In genomic region chr14:34475163-34475562, GRCh38 we compare ENCODE assay signal across 34 cellular contexts.
"Had no signal": no experiment of that assay in that cellular context is flagged by ENCODE, and none has a peak within 500 bp of the region (broad histone marks: within the 10 kb centered on the region; RNA-seq: fewer than 3 reads in every experiment).

No MANE protein-coding gene starts in this region.

- H3K4me3 ChIP-seq: adrenal gland, ascending aorta, body of pancreas, breast epithelium, cardiac muscle cell had no signal

- DNase-seq: activated effector memory CD4-positive, alpha-beta T cell treated with anti-CD3 and anti-CD28 coated beads, Interleukin-2, amount 50 U/mL, for 16 hours; activated effector memory CD4-positive, alpha-beta T cell treated with Interleukin-2 at 50 U/mL for 16 hours; activated gamma-delta T cell; activated gamma-delta T cell treated with Interleukin-2 at 50 U/mL for 16 hours; activated naive CD4-positive, alpha-beta T cell; activated naive CD4-positive, alpha-beta T cell treated with anti-CD3 and anti-CD28 coated beads for 36 hours; activated naive CD4-positive, alpha-beta T cell treated with anti-CD3 and anti-CD28 coated beads, Interleukin-2, amount 10 ng/mL, durations not matched to agents 7 days and 5 days; activated naive CD4-positive, alpha-beta T cell treated with anti-CD3 and anti-CD28 coated beads, Interleukin-2, amount 50 U/mL, for 16 hours; activated naive CD4-positive, alpha-beta T cell treated with Interleukin-2 at 50 U/mL for 16 hours; activated naive CD8-positive, alpha-beta T cell treated with anti-CD3 and anti-CD28 coated beads for 36 hours; activated naive CD8-positive, alpha-beta T cell treated with anti-CD3 and anti-CD28 coated beads, Interleukin-2, amount 10 ng/mL, durations not matched to agents 7 days and 5 days; activated naive CD8-positive, alpha-beta T cell treated with anti-CD3 and anti-CD28 coated beads, Interleukin-2, amount 50 U/mL, for 24 hours; activated T-cell treated with anti-CD3 and anti-CD28 coated beads, Interleukin-2, amount 50 U/mL, for 1 hour; activated T-cell treated with anti-CD3 and anti-CD28 coated beads, Interleukin-2, amount 50 U/mL, for 24 hours; activated T-cell treated with anti-CD3 and anti-CD28 coated beads, Interleukin-2, amount 50 U/mL, for 4 hours; activated T-cell treated with anti-CD3 and anti-CD28 coated beads, Interleukin-2, amount 50 U/mL, for 48 hours; activated T-cell treated with anti-CD3 and anti-CD28 coated beads, Interleukin-2, amount 50 U/mL, for 72 hours; amniotic stem cell; amygdala; anterior cingulate cortex; aorta; body of pancreas; brain microvascular endothelial cell; caudate nucleus; central memory CD4-positive, alpha-beta T cell; cerebellar nuclear complex had no signal

- H3K9me3 ChIP-seq: adrenal gland, ascending aorta, body of pancreas, breast epithelium had no signal

- H3K4me1 ChIP-seq: adrenal gland, ascending aorta, body of pancreas, breast epithelium had no signal

- ATAC-seq: activated naive CD4-positive, alpha-beta T cell treated with anti-CD3 and anti-CD28 coated beads, Interleukin-2, amount 50 U/mL, for 72 hours; activated naive CD8-positive, alpha-beta T cell treated with anti-CD3 and anti-CD28 coated beads, Interleukin-2, amount 50 U/mL, for 24 hours; activated T-cell treated with anti-CD3 and anti-CD28 coated beads, Interleukin-2, amount 50 U/mL, for 4 hours; activated T-cell treated with anti-CD3 and anti-CD28 coated beads, Interleukin-2, amount 50 U/mL, for 72 hours; activated T-helper 17 cell treated with anti-CD3 and anti-CD28 coated beads, Interleukin-2, amount 50 U/mL, for 72 hours; body of pancreas had no signal

- H3K27me3 ChIP-seq: adrenal gland, ascending aorta, body of pancreas, brain microvascular endothelial cell, breast epithelium, cardiac muscle cell had no signal

- H3K27ac ChIP-seq: adrenal gland, ascending aorta, body of pancreas, brain microvascular endothelial cell, breast epithelium, cardiac muscle cell had no signal

- H3K36me3 ChIP-seq: adrenal gland, ascending aorta, brain microvascular endothelial cell, breast epithelium, cardiac muscle cell had no signal

- FAIRE-seq: astrocyte, bronchial epithelial cell had no signal
